ENCODE assay signal across 10 cellular contexts in the genomic region with DNA sequence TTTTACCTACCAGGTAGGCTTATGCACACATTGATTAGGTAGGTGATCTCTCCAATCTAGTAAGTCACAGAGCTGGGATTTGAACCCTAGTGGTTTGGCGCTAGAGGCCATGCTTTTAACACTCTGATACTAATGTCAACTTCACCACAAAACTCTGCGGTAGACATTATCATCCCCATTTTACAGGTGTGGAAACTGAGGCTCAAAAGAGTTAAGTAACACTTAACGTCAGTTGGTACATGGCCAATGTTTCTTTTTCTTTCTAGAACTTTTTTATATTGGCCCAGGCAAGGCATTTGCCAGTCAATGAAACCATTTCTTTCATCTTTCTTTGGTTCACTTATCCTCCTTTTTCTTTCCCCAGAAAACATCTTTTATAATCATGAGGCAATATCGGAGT.
"Had no signal": no experiment of that assay in that cellular context is flagged by ENCODE, and none has a peak within 500 bp of the region (broad histone marks: within the 10 kb centered on the region; RNA-seq: fewer than 3 reads in every experiment).

No MANE protein-coding gene starts in this region.

- H3K4me1 ChIP-seq: HAP-1 had no signal

- H3K9ac ChIP-seq: GM23248, KMS-11 had no signal

- H2AFZ ChIP-seq: GM23248 had no signal

- H3K4me3 ChIP-seq: GM23248, HAP-1 had no signal

- DNase-seq: GM23248, H7, HFFc6, IMR-90, Karpas-422, KBM-7 had no signal

- H3K4me3 Mint-ChIP-seq: HFFc6 had no signal

- H3K9me3 Mint-ChIP-seq: HFFc6 had no signal

- H3K36me3 ChIP-seq: HAP-1 had no signal

- H3K27ac ChIP-seq: GM23248, HL-60, KMS-11 had no signal

- H3K4me2 ChIP-seq: KMS-11 had no signal

- H3K9me3 ChIP-seq: HAP-1 had no signal

- ATAC-seq: HCT116 had no signal

- H3K27ac Mint-ChIP-seq: HFFc6 had no signal
